Comparison of ENCODE assay signal across 9 cellular contexts in genomic region chr2:237092920-237093781, GRCh38. TPM values are rescaled to one million over a fixed set of nuclear protein-coding genes. Genes with fewer than 3 reads are reported as not detected.
DNase-seq lines count a peak whose midpoint lies in the region; ATAC-seq and TF ChIP-seq lines count a peak whose summit lies in the region.
"Had no signal": no experiment of that assay in that cellular context is flagged by ENCODE, and none has a peak within 500 bp of the region (broad histone marks: within the 10 kb centered on the region; RNA-seq: fewer than 3 reads in every experiment).

No MANE protein-coding gene starts in this region.

- H3K36me3 Mint-ChIP-seq in nephron progenitor cell (ENCODE audit: low read depth): peaks cover 31% of the 10 kb centered on the region
- H3K36me3 Mint-ChIP-seq in activated CD8-positive, alpha-beta memory T cell treated with anti-CD3 and anti-CD28 coated beads, Interleukin-2, amount 10 ng/mL, durations not matched to agents 7 days and 5 days: peaks cover 19% of the 10 kb centered on the region

- H3K9me3 Mint-ChIP-seq in nephron progenitor cell: no peaks in the 10 kb centered on the region
- H3K9me3 Mint-ChIP-seq in activated CD8-positive, alpha-beta memory T cell treated with anti-CD3 and anti-CD28 coated beads, Interleukin-2, amount 10 ng/mL, durations not matched to agents 7 days and 5 days (ENCODE audit: low read depth): no peaks in the 10 kb centered on the region
- H3K9me3 Mint-ChIP-seq: activated T-helper 2 cell treated with anti-CD3 and anti-CD28 coated beads, Interferon-gamma antibody, Interleukin-2, Interleukin-4, amounts not matched to agents 10 μg/mL and 5 μg/mL and 100 μg/mL, durations not matched to agents 14 hours and 24 hours and 36 hours had no signal

- no peak overlapping the region for H3K4me3 ChIP-seq in AG10803 (ENCODE audit: low read length)

- CTCF ChIA-PET in activated CD8-positive, alpha-beta memory T cell treated with anti-CD3 and anti-CD28 coated beads, Interleukin-2, amount 10 ng/mL, durations not matched to agents 7 days and 5 days (lab: Charles Lee): no interaction called here

- no peak overlapping the region for H3K4me3 Mint-ChIP-seq in nephron progenitor cell
- H3K4me3 Mint-ChIP-seq in activated CD8-positive, alpha-beta memory T cell treated with anti-CD3 and anti-CD28 coated beads, Interleukin-2, amount 10 ng/mL, durations not matched to agents 7 days and 5 days: no peak overlapping the region

- TF ChIP-seq CTCF in AG10803 (conservative IDR thresholded peaks at IDR 0.05; ENCODE audit: low read length) (peak; percentile 76), nephron progenitor cell (IDR thresholded peaks at IDR 0.05) (peak; percentile 31)

- H3K4me1 Mint-ChIP-seq in nephron progenitor cell: no peaks in the 10 kb centered on the region
- H3K4me1 Mint-ChIP-seq in activated CD8-positive, alpha-beta memory T cell treated with anti-CD3 and anti-CD28 coated beads, Interleukin-2, amount 10 ng/mL, durations not matched to agents 7 days and 5 days: no peaks in the 10 kb centered on the region

- H3K27me3 Mint-ChIP-seq in nephron progenitor cell (ENCODE audit: low read depth, poor library complexity): no peaks in the 10 kb centered on the region
- no peaks in the 10 kb centered on the region for H3K27me3 Mint-ChIP-seq in activated CD8-positive, alpha-beta memory T cell treated with anti-CD3 and anti-CD28 coated beads, Interleukin-2, amount 10 ng/mL, durations not matched to agents 7 days and 5 days

- DNase-seq in AG10803 (ENCODE audit: low read depth) (peak; percentile 78), NCI-H1105 treated with DMSO at 0.1 percent for 48 hours (lab: John Stamatoyannopoulos, UW) (peak; percentile 34), dermis blood vessel endothelial cell (peak; percentile 89), nephron progenitor cell (no peak), GM19238 (ENCODE audit: insufficient read length, low spot score) (no peak), KG1 (lab: John Stamatoyannopoulos, UW) (no peak)
- DNase-seq in activated CD8-positive, alpha-beta memory T cell treated with anti-CD3 and anti-CD28 coated beads, Interleukin-2, amount 10 ng/mL, durations not matched to agents 7 days and 5 days: no peak

- no peak for ATAC-seq in activated CD8-positive, alpha-beta memory T cell treated with anti-CD3 and anti-CD28 coated beads, Interleukin-2, amount 10 ng/mL, durations not matched to agents 7 days and 5 days
- no peak for ATAC-seq in GM18519 (IDR thresholded peaks at IDR 0.05; ENCODE audit: low FRiP score, unreplicated experiment)

- no peak overlapping the region for H3K27ac Mint-ChIP-seq in nephron progenitor cell
- H3K27ac Mint-ChIP-seq in activated CD8-positive, alpha-beta memory T cell treated with anti-CD3 and anti-CD28 coated beads, Interleukin-2, amount 10 ng/mL, durations not matched to agents 7 days and 5 days: no peak overlapping the region
- H3K27ac Mint-ChIP-seq: activated T-helper 2 cell treated with anti-CD3 and anti-CD28 coated beads, Interferon-gamma antibody, Interleukin-2, Interleukin-4, amounts not matched to agents 10 μg/mL and 5 μg/mL and 100 μg/mL, durations not matched to agents 14 hours and 24 hours and 36 hours had no signal

RNA-seq across cellular contexts. Expression of gene COPS8, which starts 7.5 kb away (rescaled TPM):
- total RNA-seq in dermis blood vessel endothelial cell: 80.2 and 95.4 TPM in 2 replicates
- 10 to 100 TPM; 39.9 to 43.6 TPM for total RNA-seq in activated CD8-positive, alpha-beta memory T cell treated with anti-CD3 and anti-CD28 coated beads, Interleukin-2, amount 10 ng/mL, durations not matched to agents 7 days and 5 days

Comparison
In these comparisons a context has a peak if more than half of its experiments do, and no peak if none do; other contexts are left out.
1. DNase-seq: peak in AG10803 (single experiment), NCI-H1105 treated with DMSO at 0.1 percent for 48 hours (single experiment) and dermis blood vessel endothelial cell (single experiment); none in nephron progenitor cell (single experiment), activated CD8-positive, alpha-beta memory T cell treated with anti-CD3 and anti-CD28 coated beads, Interleukin-2, amount 10 ng/mL, durations not matched to agents 7 days and 5 days (single experiment), GM19238 (single experiment) and KG1 (single experiment).